In genomic region chr17:5097101-5097834, GRCh38 we compare ENCODE assay signal across 9 cellular contexts. TPM values are rescaled to one million over a fixed set of nuclear protein-coding genes. Genes with fewer than 3 reads are reported as not detected.
DNase-seq lines count a peak whose midpoint lies in the region; ATAC-seq and TF ChIP-seq lines count a peak whose summit lies in the region.
"Had no signal": no experiment of that assay in that cellular context is flagged by ENCODE, and none has a peak within 500 bp of the region (broad histone marks: within the 10 kb centered on the region; RNA-seq: fewer than 3 reads in every experiment).

No MANE protein-coding gene starts in this region.

- no peak overlapping the region for H3K18ac ChIP-seq in mesenchymal stem cell (ENCODE audit: low read depth in 1 of 2, low read length in 2 of 2)

- H3K4me3 ChIP-seq in upper lobe of left lung (peak overlapping the region; percentile 18 to 71 (median 54)), mesenchymal stem cell (ENCODE audit: insufficient read depth in 1 of 2, low read depth in 1 of 2, low read length in 2 of 2) (no peak overlapping the region)

- H2BK120ac ChIP-seq in mesenchymal stem cell (ENCODE audit: low read depth, low read length), result no peak overlapping the region

- no peak overlapping the region for H3K27ac Mint-ChIP-seq in effector memory CD8-positive, alpha-beta T cell
- peak overlapping the region; percentile 66 to 90 (median 87) for H3K27ac Mint-ChIP-seq in nephron

- H3K14ac ChIP-seq in mesenchymal stem cell (ENCODE audit: low read length in 2 of 2), result no peak overlapping the region

- H3K79me1 ChIP-seq in mesenchymal stem cell (replicated peaks; ENCODE audit: low read length, poor library complexity, severe bottlenecking), result no peaks in the 10 kb centered on the region

- no peak overlapping the region for H3K4ac ChIP-seq in mesenchymal stem cell (ENCODE audit: low read depth in 1 of 2, low read length in 2 of 2)

- TF ChIP-seq EP300 in upper lobe of left lung (IDR thresholded peaks at IDR 0.05), result no peak

- peak; percentile 70 for ATAC-seq in effector memory CD8-positive, alpha-beta T cell (replicated peaks)
- peak; percentile 71 to 72 for ATAC-seq in upper lobe of left lung (ENCODE audit: low FRiP score in 2 of 2)
- no peak for ATAC-seq in GM18517 (IDR thresholded peaks at IDR 0.05; ENCODE audit: unreplicated experiment)

- H3K9me3 Mint-ChIP-seq in effector memory CD8-positive, alpha-beta T cell, result peaks cover 14 to 18% of the 10 kb centered on the region in 2 donors
- peaks cover 35% of the 10 kb centered on the region for H3K9me3 Mint-ChIP-seq in nephron

- H2AK5ac ChIP-seq in mesenchymal stem cell (ENCODE audit: low read length, severe bottlenecking), result no peak overlapping the region

- H2AFZ ChIP-seq in mesenchymal stem cell (ENCODE audit: low read depth, low read length), result no peak overlapping the region

- H2BK5ac ChIP-seq in mesenchymal stem cell (ENCODE audit: low read depth, low read length, poor library complexity, severe bottlenecking), result no peak overlapping the region

- DNase-seq in C1 segment of cervical spinal cord (lab: John Stamatoyannopoulos, UW) (peak in 8 of 14 donors; percentile 5 to 71 (median 16)), NCI-H526 (lab: John Stamatoyannopoulos, UW) (peak; percentile 76 to 90), upper lobe of left lung (peak; percentile 41 to 88), mesenchymal stem cell (no peak), DMS153 treated with DMSO at 0.1 percent for 48 hours (lab: John Stamatoyannopoulos, UW; ENCODE audit: unreplicated experiment) (no peak)
- peak in 2 of 3 experiments; percentile 15 to 16 for DNase-seq in effector memory CD8-positive, alpha-beta T cell

- H4K8ac ChIP-seq in mesenchymal stem cell (ENCODE audit: low read length), result no peak overlapping the region

- no peak overlapping the region for H2BK12ac ChIP-seq in mesenchymal stem cell (ENCODE audit: low read length in 2 of 2)

- H3K4me1 ChIP-seq in upper lobe of left lung (peaks cover 0 to 12% (median 9%) of the 10 kb centered on the region in 4 donors), mesenchymal stem cell (ENCODE audit: control insufficient read depth, insufficient read depth, low read depth, low read length) (no peaks in the 10 kb centered on the region)

- H3K4me2 ChIP-seq in mesenchymal stem cell (ENCODE audit: low read length, poor library complexity, severe bottlenecking), result no peak overlapping the region

- no peak overlapping the region for H4K91ac ChIP-seq in mesenchymal stem cell (ENCODE audit: low read length)

- peak overlapping the region; percentile 41 to 77 for H3K4me3 Mint-ChIP-seq in effector memory CD8-positive, alpha-beta T cell
- peak overlapping the region; percentile 98 to 99 (median 98) for H3K4me3 Mint-ChIP-seq in nephron

- H3K9me3 ChIP-seq in upper lobe of left lung (peaks cover 35 to 56% (median 48%) of the 10 kb centered on the region in 4 donors), mesenchymal stem cell (ENCODE audit: control insufficient read depth, low read length) (peaks cover 74% of the 10 kb centered on the region)

- no peak overlapping the region for H3K9ac ChIP-seq in mesenchymal stem cell (ENCODE audit: low read length)

- 0 to 4% methylated on average over 26 to 54 of the region's 63 CpGs for WGBS in upper lobe of left lung, 2 donors
- 16% methylated on average over 57 of the region's 63 CpGs for WGBS in mesenchymal stem cell

- H3K36me3 ChIP-seq in upper lobe of left lung (peaks cover 0 to 6% (median 5%) of the 10 kb centered on the region in 4 donors), mesenchymal stem cell (ENCODE audit: control insufficient read depth in 1 of 2, insufficient read depth in 2 of 2, low read depth in 1 of 2, low read length in 2 of 2) (peaks cover 4 to 5% of the 10 kb centered on the region in 2 experiments)

- no peak overlapping the region for H3K23ac ChIP-seq in mesenchymal stem cell (ENCODE audit: low read length in 2 of 2)

- H3K4me1 Mint-ChIP-seq in effector memory CD8-positive, alpha-beta T cell (ENCODE audit: low read depth in 2 of 2), result peaks cover 0 to 4% of the 10 kb centered on the region in 2 donors
- no peaks in the 10 kb centered on the region for H3K4me1 Mint-ChIP-seq in nephron

- no peaks in the 10 kb centered on the region for H3K36me3 Mint-ChIP-seq in effector memory CD8-positive, alpha-beta T cell (ENCODE audit: insufficient read depth)
- peaks cover 27% of the 10 kb centered on the region for H3K36me3 Mint-ChIP-seq in nephron (ENCODE audit: low read depth)

- H3K27me3 Mint-ChIP-seq in effector memory CD8-positive, alpha-beta T cell, result peaks cover 0 to 10% of the 10 kb centered on the region in 2 donors
- peaks cover 6% of the 10 kb centered on the region for H3K27me3 Mint-ChIP-seq in nephron (ENCODE audit: low read depth)

- TF ChIP-seq CTCF in nephron (IDR thresholded peaks at IDR 0.05; ENCODE audit: unreplicated experiment in 3 of 3) (no peak), upper lobe of left lung (IDR thresholded peaks at IDR 0.05) (peak in 1 of 6 experiments; percentile 3)

- H3K27me3 ChIP-seq in upper lobe of left lung, result peaks cover 0 to 5% (median 0%) of the 10 kb centered on the region in 4 donors
- peaks cover 7 to 15% of the 10 kb centered on the region in 2 experiments for H3K27me3 ChIP-seq in mesenchymal stem cell (ENCODE audit: control insufficient read depth in 1 of 2, insufficient read depth in 1 of 2, low read length in 2 of 2)

- no peak overlapping the region for H2BK15ac ChIP-seq in mesenchymal stem cell (ENCODE audit: low read depth, poor library complexity, severe bottlenecking)

- TF ChIP-seq POLR2A in upper lobe of left lung (IDR thresholded peaks at IDR 0.05), result no peak

- peak overlapping the region; percentile 31 to 56 (median 51) for H3K27ac ChIP-seq in upper lobe of left lung
- H3K27ac ChIP-seq in mesenchymal stem cell (ENCODE audit: low read length, poor library complexity, severe bottlenecking), result no peak overlapping the region

RNA-seq across cellular contexts. Expression of gene ZNF232, which starts 14.4 kb away (rescaled TPM):
- 10 to 100 TPM in 2 of 6 donors, 1 to 10 TPM in 4; 5.5 to 27.2 (median 9.4) TPM for total RNA-seq in upper lobe of left lung
- 6.5 TPM for polyA plus RNA-seq in mesenchymal stem cell (2013, experiment 1 of 2)
- 6.0 TPM for polyA plus RNA-seq in mesenchymal stem cell (2013, experiment 2 of 2)

RNA-seq across cellular contexts. Expression of gene USP6, which starts 18.6 kb away (rescaled TPM):
- 1 to 10 TPM in 1 of 6 donors, under 1 TPM in 4, not detected in 1; 0.15 to 8.4 (median 0.29) TPM for total RNA-seq in upper lobe of left lung
- not detected for polyA plus RNA-seq in mesenchymal stem cell (2013, experiment 1 of 2)
- polyA plus RNA-seq in mesenchymal stem cell (2013, experiment 2 of 2), result not detected
- polyA plus RNA-seq: keratinocyte had no signal

RNA-seq across cellular contexts. Expression of gene ZFP3, which starts 19.0 kb away (rescaled TPM):
- total RNA-seq in upper lobe of left lung, result 1 to 10 TPM in 5 of 6 donors, under 1 TPM in 1; 0.89 to 9.7 (median 5.3) TPM
- polyA plus RNA-seq in mesenchymal stem cell (2013, experiment 1 of 2), result not detected
- not detected for polyA plus RNA-seq in mesenchymal stem cell (2013, experiment 2 of 2)

Comparison
In these comparisons a context has a peak if more than half of its experiments do, and no peak if none do; other contexts are left out.
1. DNase-seq: peak in C1 segment of cervical spinal cord (8 of 14), NCI-H526 (2 of 2), effector memory CD8-positive, alpha-beta T cell (2 of 3) and upper lobe of left lung (2 of 2); none in mesenchymal stem cell (single experiment) and DMS153 treated with DMSO at 0.1 percent for 48 hours (single experiment).
2. H3K27ac Mint-ChIP-seq: peak in nephron (3 of 3); none in effector memory CD8-positive, alpha-beta T cell (0 of 2).
3. H3K4me3 ChIP-seq: peak in upper lobe of left lung (4 of 4); none in mesenchymal stem cell (0 of 2).